Comparison of ENCODE assay signal across 26 cellular contexts in genomic region chr3:49712631-49713317, GRCh38. TPM values are rescaled to one million over a fixed set of nuclear protein-coding genes. Genes with fewer than 3 reads are reported as not detected.
DNase-seq lines count a peak whose midpoint lies in the region; FAIRE-seq and TF ChIP-seq lines count a peak whose summit lies in the region.
"Had no signal": no experiment of that assay in that cellular context is flagged by ENCODE, and none has a peak within 500 bp of the region (broad histone marks: within the 10 kb centered on the region; RNA-seq: fewer than 3 reads in every experiment).

No MANE protein-coding gene starts in this region.

- no peak overlapping the region for H2BK120ac ChIP-seq in neuronal stem cell (ENCODE audit: low read depth, low read length)

- no peak overlapping the region for H3K4me2 ChIP-seq in neuronal stem cell (ENCODE audit: insufficient read depth, low read length, poor library complexity, severe bottlenecking)
- H3K4me2 ChIP-seq: KMS-11, smooth muscle cell had no signal

- H3K4me3 Mint-ChIP-seq in activated CD4-positive, alpha-beta T cell treated with anti-CD3 and anti-CD28 coated beads, Interleukin-2, amount 10 ng/mL, durations not matched to agents 24 days and 14 days: no peak overlapping the region
- H3K4me3 Mint-ChIP-seq in T-helper 2 cell treated with Interferon-gamma antibody and Interleukin-4, amounts not matched to agents 5 μg/mL and 100 μg/mL, for 36 hours: no peak overlapping the region
- H3K4me3 Mint-ChIP-seq: CD4-positive, alpha-beta T cell; nephron had no signal

- H2BK5ac ChIP-seq in neuronal stem cell (ENCODE audit: low read length): peak overlapping the region; percentile 53

- H3K27me3 ChIP-seq in neuronal stem cell (ENCODE audit: control insufficient read depth in 3 of 3, insufficient read depth in 3 of 3, low read depth in 1 of 3, low read length in 3 of 3): no peaks in the 10 kb centered on the region
- H3K27me3 ChIP-seq: adrenal gland, cardiac muscle cell, uterus had no signal

- FAIRE-seq in GM12891 (lab: Jason Lieb, UNC): peak; percentile 77
- no peak for FAIRE-seq in H54 (lab: Jason Lieb, UNC)
- FAIRE-seq: frontal cortex had no signal

- H3K36me3 Mint-ChIP-seq in activated CD4-positive, alpha-beta T cell treated with anti-CD3 and anti-CD28 coated beads, Interleukin-2, amount 10 ng/mL, durations not matched to agents 24 days and 14 days (ENCODE audit: low read depth): peaks cover 6% of the 10 kb centered on the region
- H3K36me3 Mint-ChIP-seq in T-helper 2 cell treated with Interferon-gamma antibody and Interleukin-4, amounts not matched to agents 5 μg/mL and 100 μg/mL, for 36 hours (ENCODE audit: low read depth): peaks cover 6% of the 10 kb centered on the region

- no peak overlapping the region for H2AK5ac ChIP-seq in neuronal stem cell (ENCODE audit: low read depth, low read length)

- H3K79me1 ChIP-seq in neuronal stem cell (ENCODE audit: low read depth, low read length): peaks cover 2% of the 10 kb centered on the region

- H4K8ac ChIP-seq in neuronal stem cell (ENCODE audit: low read depth, low read length): peak overlapping the region; percentile 43

- no peak overlapping the region for H3K27ac Mint-ChIP-seq in activated CD4-positive, alpha-beta T cell treated with anti-CD3 and anti-CD28 coated beads, Interleukin-2, amount 10 ng/mL, durations not matched to agents 24 days and 14 days
- no peak overlapping the region for H3K27ac Mint-ChIP-seq in T-helper 2 cell treated with Interferon-gamma antibody and Interleukin-4, amounts not matched to agents 5 μg/mL and 100 μg/mL, for 36 hours
- H3K27ac Mint-ChIP-seq: CD4-positive, alpha-beta T cell; nephron had no signal

- no peak overlapping the region for H3K9ac ChIP-seq in neuronal stem cell (ENCODE audit: low read depth, low read length, poor library complexity)
- H3K9ac ChIP-seq: KMS-11 had no signal

- no peak overlapping the region for H3K4ac ChIP-seq in neuronal stem cell (ENCODE audit: low read length)

- WGBS in neuronal stem cell (ENCODE audit: extremely low coverage in 2 of 2, insufficient read length in 2 of 2, insufficient replicate concordance in 1 of 2), 2 donors: no CpG with 5 or more reads among the region's 7 CpGs

- DNase-seq in activated CD4-positive, alpha-beta T cell treated with anti-CD3 and anti-CD28 coated beads, Interleukin-2, amount 10 ng/mL, durations not matched to agents 24 days and 14 days: peak; percentile 69
- no peak for DNase-seq in activated CD4-positive, alpha-beta T cell treated with anti-CD3 and anti-CD28 coated beads, Interleukin-2, amount 50 U/mL, for 1 hour
- DNase-seq in GM12891 (ENCODE audit: insufficient read length, low spot score) (no peak), RWPE1 (ENCODE audit: low spot score) (no peak), neuronal stem cell (ENCODE audit: low spot score) (no peak), H54 (ENCODE audit: insufficient read length, low spot score) (no peak)
- no peak for DNase-seq in effector CD8-positive, alpha-beta T cell (lab: John Stamatoyannopoulos, UW)
- DNase-seq in T-helper 2 cell treated with Interferon-gamma antibody and Interleukin-4, amounts not matched to agents 5 μg/mL and 100 μg/mL, for 36 hours (ENCODE audit: low spot score): no peak
- DNase-seq: activated CD8-positive, alpha-beta memory T cell treated with anti-CD3 and anti-CD28 coated beads for 24 hours; CD4-positive, alpha-beta T cell; HCEC 1CT; NCI-H1417; NCI-H2171; NCI-H526 treated with DMSO at 0.1 percent for 48 hours; SIG-M5; stimulated activated CD4-positive, alpha-beta T cell treated with anti-CD3 and anti-CD28 coated beads, Interleukin-4, amount 100 ng/mL, for 24 hours had no signal

- H3K14ac ChIP-seq in neuronal stem cell (ENCODE audit: low read length): no peak overlapping the region

- H3K27me3 Mint-ChIP-seq in activated CD4-positive, alpha-beta T cell treated with anti-CD3 and anti-CD28 coated beads, Interleukin-2, amount 10 ng/mL, durations not matched to agents 24 days and 14 days: no peaks in the 10 kb centered on the region
- H3K27me3 Mint-ChIP-seq in T-helper 2 cell treated with Interferon-gamma antibody and Interleukin-4, amounts not matched to agents 5 μg/mL and 100 μg/mL, for 36 hours (ENCODE audit: low read depth): no peaks in the 10 kb centered on the region
- H3K27me3 Mint-ChIP-seq: CD4-positive, alpha-beta T cell had no signal

- H2BK15ac ChIP-seq in neuronal stem cell (ENCODE audit: low read length): no peak overlapping the region

- H3K4me1 ChIP-seq in neuronal stem cell (ENCODE audit: control insufficient read depth in 2 of 2, insufficient read depth in 1 of 2, low read depth in 1 of 2, low read length in 2 of 2): no peaks in the 10 kb centered on the region
- H3K4me1 ChIP-seq: adrenal gland, uterus had no signal

- TF ChIP-seq POLR2A in GM12891 (IDR thresholded peaks at IDR 0.05; ENCODE audit: low read depth, low read length): no peak
- TF ChIP-seq POLR2A in H54 (IDR thresholded peaks at IDR 0.05; ENCODE audit: low read depth, low read length): no peak

- H3K4me3 ChIP-seq in neuronal stem cell (ENCODE audit: low read length in 2 of 2): no peak overlapping the region
- H3K4me3 ChIP-seq: adrenal gland, cardiac muscle cell, smooth muscle cell, uterus had no signal

- H3K4me1 Mint-ChIP-seq in activated CD4-positive, alpha-beta T cell treated with anti-CD3 and anti-CD28 coated beads, Interleukin-2, amount 10 ng/mL, durations not matched to agents 24 days and 14 days: peaks cover 11% of the 10 kb centered on the region
- H3K4me1 Mint-ChIP-seq in T-helper 2 cell treated with Interferon-gamma antibody and Interleukin-4, amounts not matched to agents 5 μg/mL and 100 μg/mL, for 36 hours (ENCODE audit: low read depth): peaks cover 12% of the 10 kb centered on the region
- H3K4me1 Mint-ChIP-seq: nephron had no signal

- H3K27ac ChIP-seq in RWPE1 (peak overlapping the region; percentile 33), neuronal stem cell (replicated peaks; ENCODE audit: low read length) (no peak overlapping the region)
- H3K27ac ChIP-seq: adrenal gland, cardiac muscle cell, KMS-11, uterus had no signal

- CTCF ChIA-PET in RWPE1 (lab: Yijun Ruan, JAX): no interaction called here

- no peak overlapping the region for H4K91ac ChIP-seq in neuronal stem cell (ENCODE audit: low read depth, low read length, poor library complexity)

- H2AFZ ChIP-seq in neuronal stem cell (ENCODE audit: low read length): no peak overlapping the region

- H3K23ac ChIP-seq in neuronal stem cell (ENCODE audit: low read depth, low read length, poor library complexity): no peak overlapping the region

- H3K9me3 ChIP-seq in neuronal stem cell (replicated peaks in 1 of 2; ENCODE audit: control insufficient read depth in 2 of 2, insufficient read depth in 1 of 2, low read depth in 1 of 2, low read length in 2 of 2): no peaks in the 10 kb centered on the region
- H3K9me3 ChIP-seq: adrenal gland, uterus had no signal

- H2BK12ac ChIP-seq in neuronal stem cell (ENCODE audit: low read length): no peak overlapping the region

- POLR2A ChIA-PET in RWPE1 (lab: Yijun Ruan, JAX; ENCODE audit: low non-redundant PET): no interaction called here

- peaks cover 12 to 23% of the 10 kb centered on the region in 2 donors for H3K36me3 ChIP-seq in neuronal stem cell (replicated peaks in 1 of 2; ENCODE audit: control insufficient read depth in 2 of 2, insufficient read depth in 2 of 2, low read length in 2 of 2)
- H3K36me3 ChIP-seq: adrenal gland, cardiac muscle cell, uterus had no signal

- H3K9me3 Mint-ChIP-seq in activated CD4-positive, alpha-beta T cell treated with anti-CD3 and anti-CD28 coated beads, Interleukin-2, amount 10 ng/mL, durations not matched to agents 24 days and 14 days: no peaks in the 10 kb centered on the region
- H3K9me3 Mint-ChIP-seq in T-helper 2 cell treated with Interferon-gamma antibody and Interleukin-4, amounts not matched to agents 5 μg/mL and 100 μg/mL, for 36 hours: no peaks in the 10 kb centered on the region
- H3K9me3 Mint-ChIP-seq: CD4-positive, alpha-beta T cell; nephron had no signal

- intact Hi-C loops in activated CD4-positive, alpha-beta T cell treated with anti-CD3 and anti-CD28 coated beads, Interleukin-2, amount 10 ng/mL, durations not matched to agents 24 days and 14 days (cut with micrococcal nuclease): no loop called here

- no peak overlapping the region for H3K18ac ChIP-seq in neuronal stem cell (ENCODE audit: low read length)

- TF ChIP-seq CTCF in RWPE1 (conservative IDR thresholded peaks at IDR 0.05; ENCODE audit: low read depth): no peak

TF ChIP-seq in GM12891, 5 proteins besides CTCF, POLR2A, EP300 and RAD21:
- TF ChIP-seq SPI1 (IDR thresholded peaks at IDR 0.05; ENCODE audit: low read depth, low read length): peak; percentile 58
- no peak for TF ChIP-seq POU2F2 (IDR thresholded peaks at IDR 0.05; ENCODE audit: low read depth, low read length)

RNA-seq across cellular contexts. Expression of gene AMIGO3, which starts 6.7 kb away (rescaled TPM):
- total RNA-seq in activated CD4-positive, alpha-beta T cell treated with anti-CD3 and anti-CD28 coated beads, Interleukin-2, amount 10 ng/mL, durations not matched to agents 24 days and 14 days: 0.21 TPM in 1 of 2 replicates, not detected in the other
- 1.0 TPM for polyA plus RNA-seq in GM12891 (2012; ENCODE audit: low read depth, missing spikeins)
- polyA plus RNA-seq in neuronal stem cell (2013, experiment 1 of 2): 1.0 TPM
- polyA plus RNA-seq in neuronal stem cell (2013, experiment 2 of 2): 0.93 TPM
- total RNA-seq: A673, frontal cortex, kidney epithelial cell, pulmonary artery endothelial cell, uterus had no signal

RNA-seq across cellular contexts. Expression of gene GMPPB, which starts 11.0 kb away (rescaled TPM):
- 43.5 and 45.8 TPM in 2 replicates for total RNA-seq in activated CD4-positive, alpha-beta T cell treated with anti-CD3 and anti-CD28 coated beads, Interleukin-2, amount 10 ng/mL, durations not matched to agents 24 days and 14 days
- 18.9 TPM for polyA plus RNA-seq in GM12891 (2012; ENCODE audit: low read depth, missing spikeins)
- polyA plus RNA-seq in neuronal stem cell (2013, experiment 1 of 2): 7.4 TPM
- 7.4 TPM for polyA plus RNA-seq in neuronal stem cell (2013, experiment 2 of 2)

RNA-seq across cellular contexts. Expression of gene RNF123, which starts 23.4 kb away (rescaled TPM):
- 42.0 and 45.6 TPM in 2 replicates for total RNA-seq in activated CD4-positive, alpha-beta T cell treated with anti-CD3 and anti-CD28 coated beads, Interleukin-2, amount 10 ng/mL, durations not matched to agents 24 days and 14 days
- polyA plus RNA-seq in GM12891 (2012; ENCODE audit: low read depth, missing spikeins): 7.8 TPM
- 21.9 TPM for polyA plus RNA-seq in neuronal stem cell (2013, experiment 1 of 2)
- 20.9 TPM for polyA plus RNA-seq in neuronal stem cell (2013, experiment 2 of 2)

RNA-seq across cellular contexts. Expression of gene MST1, which starts 23.5 kb away (rescaled TPM):
- total RNA-seq in activated CD4-positive, alpha-beta T cell treated with anti-CD3 and anti-CD28 coated beads, Interleukin-2, amount 10 ng/mL, durations not matched to agents 24 days and 14 days: 7.5 and 7.6 TPM in 2 replicates
- 21.7 TPM for polyA plus RNA-seq in GM12891 (2012; ENCODE audit: low read depth, missing spikeins)
- 10.4 TPM for polyA plus RNA-seq in neuronal stem cell (2013, experiment 1 of 2)
- polyA plus RNA-seq in neuronal stem cell (2013, experiment 2 of 2): 11.3 TPM

RNA-seq across cellular contexts. Expression of gene APEH, which starts 38.6 kb away (rescaled TPM):
- 111 and 117 TPM in 2 replicates for total RNA-seq in activated CD4-positive, alpha-beta T cell treated with anti-CD3 and anti-CD28 coated beads, Interleukin-2, amount 10 ng/mL, durations not matched to agents 24 days and 14 days
- polyA plus RNA-seq in GM12891 (2012; ENCODE audit: low read depth, missing spikeins): 80.9 TPM
- 50.1 TPM for polyA plus RNA-seq in neuronal stem cell (2013, experiment 1 of 2)
- polyA plus RNA-seq in neuronal stem cell (2013, experiment 2 of 2): 46.8 TPM
